6 cellular contexts compared by ENCODE assay signal in the genomic region with DNA sequence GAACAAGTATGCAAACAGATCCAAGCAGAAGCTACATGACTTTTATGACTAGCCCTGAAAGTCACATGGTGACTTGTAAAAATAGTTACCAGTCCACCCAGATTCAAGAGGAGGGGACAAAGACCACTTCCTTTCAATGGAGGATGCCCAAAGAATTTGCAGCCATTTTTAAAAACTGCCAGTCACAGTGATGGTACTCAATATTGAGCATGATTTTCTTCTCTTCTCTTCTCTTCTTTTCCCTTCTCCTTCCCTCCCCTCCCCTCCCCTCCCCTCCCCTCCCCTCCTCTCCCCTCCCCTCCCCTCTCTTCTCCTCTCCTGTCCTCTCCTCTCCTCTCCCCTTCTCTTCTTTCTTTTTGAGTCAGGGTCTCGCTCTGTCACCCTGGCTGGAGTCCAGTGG.
"Had no signal": no experiment of that assay in that cellular context is flagged by ENCODE, and none has a peak within 500 bp of the region (broad histone marks: within the 10 kb centered on the region; RNA-seq: fewer than 3 reads in every experiment).

No MANE protein-coding gene starts in this region.

- DNase-seq: IMR-90, KBM-7, KG1 had no signal

- H3K27ac ChIP-seq: HL-60, KMS-11 had no signal

- H3K9ac ChIP-seq: KMS-11 had no signal

- H3K4me2 ChIP-seq: KMS-11 had no signal

- FAIRE-seq: HTR-8/SVneo had no signal
